In genomic region chr7:125255793-125256192, GRCh38 we compare ENCODE assay signal across 2 cellular contexts.
A peak's percentile ranks its signal among the peaks of the same experiment; 100 is the strongest.
TF ChIP-seq lines count a peak whose summit lies in the region.

No MANE protein-coding gene starts in this region.

TF ChIP-seq in IMR-90, 13 proteins besides CTCF, POLR2A, EP300 and RAD21:
- TF ChIP-seq ELK1 (IDR thresholded peaks at IDR 0.05; ENCODE audit: borderline replicate concordance, low read depth, low read length), result no peak
- TF ChIP-seq MAFK (IDR thresholded peaks at IDR 0.05; ENCODE audit: low read depth, low read length), result peak; percentile 34

TF ChIP-seq in K562, 482 proteins besides CTCF, POLR2A, EP300 and RAD21 (continued from another document):
- TF ChIP-seq CHD4 (IDR thresholded peaks at IDR 0.05; ENCODE audit: insufficient read depth, insufficient replicate concordance, low read depth, low read length, poor library complexity, severe bottlenecking), result no peak
- no peak for TF ChIP-seq GTF2E2 (tag; IDR thresholded peaks at IDR 0.05)
- no peak for TF ChIP-seq ZHX1 (conservative IDR thresholded peaks at IDR 0.05; ENCODE audit: low read length)
- no peak for TF ChIP-seq CBX2 (IDR thresholded peaks at IDR 0.05; ENCODE audit: insufficient read depth, low read length, poor library complexity, severe bottlenecking)
- no peak for TF ChIP-seq ZNF449 (CRISPR knock-in tag; IDR thresholded peaks at IDR 0.05)
- no peak for TF ChIP-seq NFIX (CRISPR knock-in tag; IDR thresholded peaks at IDR 0.05; ENCODE audit: low read depth)
- TF ChIP-seq ZNF316 (IDR thresholded peaks at IDR 0.05), result peak; percentile 67
- no peak for TF ChIP-seq THRAP3 (IDR thresholded peaks at IDR 0.05; ENCODE audit: borderline replicate concordance)
- no peak for TF ChIP-seq ZNF766 (CRISPR knock-in tag; conservative IDR thresholded peaks at IDR 0.05)
- no peak for TF ChIP-seq ZNF263 (CRISPR knock-in tag; IDR thresholded peaks at IDR 0.05; ENCODE audit: borderline replicate concordance)
- peak; percentile 50; the same call in 1 of the 2 replicates for TF ChIP-seq C11orf30 (IDR thresholded peaks at IDR 0.05; ENCODE audit: low read depth)
- TF ChIP-seq SREBF2 (CRISPR knock-in tag; IDR thresholded peaks at IDR 0.05), result no peak
- no peak for TF ChIP-seq NFXL1 (CRISPR knock-in tag; IDR thresholded peaks at IDR 0.05)
- TF ChIP-seq TSC22D4 (tag; IDR thresholded peaks at IDR 0.05), result no peak
- 0 out of 2 replicates have a peak, but pooled peaks have one; percentile 19 for TF ChIP-seq MAFF (IDR thresholded peaks at IDR 0.05; ENCODE audit: low read length)
- TF ChIP-seq MAFG (tag; conservative IDR thresholded peaks at IDR 0.05), result 0 out of 2 replicates have a peak, but pooled peaks have one; percentile 28
- TF ChIP-seq ILF3 (IDR thresholded peaks at IDR 0.05; ENCODE audit: borderline replicate concordance), result no peak
- TF ChIP-seq EP400 (IDR thresholded peaks at IDR 0.05), result no peak
- TF ChIP-seq TRIM24 (IDR thresholded peaks at IDR 0.05), result no peak
- no peak for TF ChIP-seq ZBTB2 (IDR thresholded peaks at IDR 0.05)
- no peak for TF ChIP-seq MXD1 (CRISPR knock-in tag; IDR thresholded peaks at IDR 0.05; ENCODE audit: borderline replicate concordance, poor library complexity, severe bottlenecking)
- TF ChIP-seq BDP1 (IDR thresholded peaks at IDR 0.05; ENCODE audit: insufficient read depth, insufficient read length), result no peak
- TF ChIP-seq RB1 (IDR thresholded peaks at IDR 0.05; ENCODE audit: low read depth), result no peak
- TF ChIP-seq KLF13 (tag; IDR thresholded peaks at IDR 0.05; ENCODE audit: borderline replicate concordance, low read depth), result no peak
- no peak for TF ChIP-seq FOSL1 (tag; conservative IDR thresholded peaks at IDR 0.05)
- no peak for TF ChIP-seq ATF1 (CRISPR knock-in tag; IDR thresholded peaks at IDR 0.05)
- TF ChIP-seq ATF1 (tag; IDR thresholded peaks at IDR 0.05), result no peak
